Comparison of ENCODE assay signal across 30 cellular contexts in the genomic region with DNA sequence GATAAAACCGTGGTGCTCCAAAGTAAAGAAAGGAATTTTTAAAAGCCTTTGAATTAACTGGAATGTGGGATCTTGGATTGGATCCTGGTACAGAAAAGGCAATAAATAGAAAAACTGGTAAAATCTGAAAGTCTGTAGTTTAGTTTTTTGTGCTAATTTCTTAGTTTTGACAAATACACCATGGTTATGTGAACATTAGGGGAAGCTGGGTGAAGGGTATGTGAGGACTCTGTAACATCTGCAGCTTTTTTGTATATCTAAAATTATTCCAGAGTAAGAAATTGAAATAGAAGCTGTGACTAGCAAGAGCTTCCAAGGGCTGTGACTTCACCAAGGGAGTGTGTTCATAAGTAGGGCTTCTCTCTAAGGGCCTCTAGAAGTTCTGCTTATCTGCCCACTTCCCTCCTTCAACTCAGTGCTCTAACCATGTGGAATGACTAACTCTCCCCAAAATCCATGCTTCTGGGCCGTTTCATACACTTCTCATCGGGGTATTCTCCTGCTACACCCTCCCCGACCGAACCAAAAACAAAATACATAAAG. TPM values are rescaled to one million over a fixed set of nuclear protein-coding genes. Genes with fewer than 3 reads are reported as not detected.
DNase-seq lines count a peak whose midpoint lies in the region; ATAC-seq, FAIRE-seq and TF ChIP-seq lines count a peak whose summit lies in the region.
"Had no signal": no experiment of that assay in that cellular context is flagged by ENCODE, and none has a peak within 500 bp of the region (broad histone marks: within the 10 kb centered on the region; RNA-seq: fewer than 3 reads in every experiment).

No MANE protein-coding gene starts in this region.

- WGBS in mesenchymal stem cell, result 93% methylated on average over 5 of the region's 5 CpGs

- no peak overlapping the region for H4K8ac ChIP-seq in mesenchymal stem cell (ENCODE audit: low read length)

- no peak overlapping the region for H3K14ac ChIP-seq in mesenchymal stem cell (ENCODE audit: low read length in 2 of 2)

- H3K36me3 Mint-ChIP-seq in activated T-helper 17 cell treated with anti-CD3 and anti-CD28 coated beads, Interleukin-2, amount 50 U/mL, for 72 hours (ENCODE audit: low read depth), result no peaks in the 10 kb centered on the region
- H3K36me3 Mint-ChIP-seq in activated CD8-positive, alpha-beta T cell treated with anti-CD3 and anti-CD28 coated beads, Interleukin-2, amount 10 ng/mL, durations not matched to agents 7 days and 5 days (ENCODE audit: low read depth), result no peaks in the 10 kb centered on the region
- H3K36me3 Mint-ChIP-seq: activated naive CD4-positive, alpha-beta T cell treated with anti-CD3 and anti-CD28 coated beads, Interleukin-2, amount 50 U/mL, for 72 hours had no signal

- peak overlapping the region; percentile 35 for H3K9ac ChIP-seq in mesenchymal stem cell (ENCODE audit: low read length)

- peaks cover 6% of the 10 kb centered on the region for H3K4me1 ChIP-seq in mesenchymal stem cell (ENCODE audit: control insufficient read depth, insufficient read depth, low read depth, low read length)
- 0 out of 2 replicates have a peak, but pooled peaks cover 2% of the 10 kb centered on the region for H3K4me1 ChIP-seq in SJCRH30
- H3K4me1 ChIP-seq: prostate gland had no signal

- H2BK5ac ChIP-seq in mesenchymal stem cell (ENCODE audit: low read depth, low read length, poor library complexity, severe bottlenecking), result no peak overlapping the region

- TF ChIP-seq CTCF in GM13977 (IDR thresholded peaks at IDR 0.05; ENCODE audit: extremely low read depth, insufficient read depth, missing control alignments), result no peak

- CTCF ChIA-PET in activated CD8-positive, alpha-beta T cell treated with anti-CD3 and anti-CD28 coated beads, Interleukin-2, amount 10 ng/mL, durations not matched to agents 7 days and 5 days (lab: Charles Lee), result interaction anchor here (1.1 kb wide), 1 partner anchor 9 kb away, joined by 3 read pairs; no protein-coding TSS in a partner anchor

- FAIRE-seq in GM12891 (lab: Jason Lieb, UNC), result no peak
- FAIRE-seq: HepG2 had no signal

- POLR2A ChIA-PET in activated CD8-positive, alpha-beta T cell treated with anti-CD3 and anti-CD28 coated beads, Interleukin-2, amount 10 ng/mL, durations not matched to agents 7 days and 5 days (lab: Charles Lee), result no interaction called here

- H3K4ac ChIP-seq in mesenchymal stem cell (ENCODE audit: low read depth in 1 of 2, low read length in 2 of 2), result no peak overlapping the region

- H3K27ac Mint-ChIP-seq in activated T-helper 17 cell treated with anti-CD3 and anti-CD28 coated beads, Interleukin-2, amount 50 U/mL, for 72 hours, result peak overlapping the region; percentile 15
- H3K27ac Mint-ChIP-seq in activated CD8-positive, alpha-beta T cell treated with anti-CD3 and anti-CD28 coated beads, Interleukin-2, amount 10 ng/mL, durations not matched to agents 7 days and 5 days, result no peak overlapping the region
- H3K27ac Mint-ChIP-seq: activated naive CD4-positive, alpha-beta T cell treated with anti-CD3 and anti-CD28 coated beads, Interleukin-2, amount 50 U/mL, for 72 hours; stimulated activated naive B cell treated with anti-CD40 and anti-IgM and Interleukin-4, amounts not matched to agents 10 μg/mL and 1 μg/mL and 100 μg/mL, for 72 hours had no signal

- H3K27me3 ChIP-seq in mesenchymal stem cell (ENCODE audit: control insufficient read depth in 1 of 2, insufficient read depth in 1 of 2, low read length in 2 of 2) (no peaks in the 10 kb centered on the region), SJCRH30 (no peaks in the 10 kb centered on the region)
- H3K27me3 ChIP-seq: ascending aorta, esophagus squamous epithelium, gastrocnemius medialis, Peyer's patch, sigmoid colon had no signal

- TF ChIP-seq POLR2A in GM12891 (IDR thresholded peaks at IDR 0.05; ENCODE audit: low read depth, low read length), result no peak

- H3K27me3 Mint-ChIP-seq in activated T-helper 17 cell treated with anti-CD3 and anti-CD28 coated beads, Interleukin-2, amount 50 U/mL, for 72 hours, result no peaks in the 10 kb centered on the region
- no peaks in the 10 kb centered on the region for H3K27me3 Mint-ChIP-seq in activated CD8-positive, alpha-beta T cell treated with anti-CD3 and anti-CD28 coated beads, Interleukin-2, amount 10 ng/mL, durations not matched to agents 7 days and 5 days (ENCODE audit: low read depth)
- H3K27me3 Mint-ChIP-seq: memory B cell; stimulated activated naive B cell treated with anti-CD40 and anti-IgM and Interleukin-4, amounts not matched to agents 10 μg/mL and 1 μg/mL and 100 μg/mL, for 72 hours had no signal

- in situ Hi-C loops in GM13977 (cut with MboI; ENCODE audit: low pct_unique_long_range_greater_than_20kb, low sequenced_read_pairs, unreplicated experiment), result no loop called here

- no peak for ATAC-seq in activated T-helper 17 cell treated with anti-CD3 and anti-CD28 coated beads, Interleukin-2, amount 50 U/mL, for 72 hours (replicated peaks)
- ATAC-seq in activated CD8-positive, alpha-beta T cell treated with anti-CD3 and anti-CD28 coated beads, Interleukin-2, amount 10 ng/mL, durations not matched to agents 7 days and 5 days, result no peak
- ATAC-seq: gastrocnemius medialis; HepG2; stimulated activated naive B cell treated with anti-CD40 and anti-IgM and Interleukin-4, amounts not matched to agents 10 μg/mL and 1 μg/mL and 100 μg/mL, for 72 hours had no signal

- H3K79me1 ChIP-seq in mesenchymal stem cell (replicated peaks; ENCODE audit: low read length, poor library complexity, severe bottlenecking), result peaks cover 17% of the 10 kb centered on the region

- no peak overlapping the region for H3K4me3 ChIP-seq in mesenchymal stem cell (ENCODE audit: insufficient read depth in 1 of 2, low read depth in 1 of 2, low read length in 2 of 2)
- no peak overlapping the region for H3K4me3 ChIP-seq in SJCRH30
- H3K4me3 ChIP-seq: ascending aorta, esophagus squamous epithelium, gastrocnemius medialis, Peyer's patch, prostate gland, sigmoid colon had no signal

- no peak overlapping the region for H3K18ac ChIP-seq in mesenchymal stem cell (ENCODE audit: low read depth in 1 of 2, low read length in 2 of 2)

- H3K27ac ChIP-seq in mesenchymal stem cell (ENCODE audit: low read length, poor library complexity, severe bottlenecking) (no peak overlapping the region), SJCRH30 (no peak overlapping the region)
- H3K27ac ChIP-seq: ascending aorta, esophagus squamous epithelium, gastrocnemius medialis, Peyer's patch, prostate gland, sigmoid colon had no signal

- no peak overlapping the region for H2BK15ac ChIP-seq in mesenchymal stem cell (ENCODE audit: low read depth, poor library complexity, severe bottlenecking)

- no peak overlapping the region for H3K23ac ChIP-seq in mesenchymal stem cell (ENCODE audit: low read length in 2 of 2)

- H2AFZ ChIP-seq in mesenchymal stem cell (ENCODE audit: low read depth, low read length), result no peak overlapping the region

- no peaks in the 10 kb centered on the region for H3K9me3 ChIP-seq in mesenchymal stem cell (ENCODE audit: control insufficient read depth, low read length)
- H3K9me3 ChIP-seq in SJCRH30 (replicated peaks), result no peaks in the 10 kb centered on the region
- H3K9me3 ChIP-seq: ascending aorta, esophagus squamous epithelium, gastrocnemius medialis, Peyer's patch, prostate gland, sigmoid colon had no signal

- no peaks in the 10 kb centered on the region for H3K36me3 ChIP-seq in mesenchymal stem cell (ENCODE audit: control insufficient read depth in 1 of 2, insufficient read depth in 2 of 2, low read depth in 1 of 2, low read length in 2 of 2)
- no peaks in the 10 kb centered on the region for H3K36me3 ChIP-seq in SJCRH30
- H3K36me3 ChIP-seq: ascending aorta, esophagus squamous epithelium, gastrocnemius medialis, Peyer's patch, prostate gland, sigmoid colon had no signal

- no peak overlapping the region for H2BK12ac ChIP-seq in mesenchymal stem cell (ENCODE audit: low read length in 2 of 2)

- peak overlapping the region; percentile 42 for H3K4me3 Mint-ChIP-seq in activated T-helper 17 cell treated with anti-CD3 and anti-CD28 coated beads, Interleukin-2, amount 50 U/mL, for 72 hours
- H3K4me3 Mint-ChIP-seq in activated CD8-positive, alpha-beta T cell treated with anti-CD3 and anti-CD28 coated beads, Interleukin-2, amount 10 ng/mL, durations not matched to agents 7 days and 5 days, result no peak overlapping the region
- H3K4me3 Mint-ChIP-seq: memory B cell; stimulated activated naive B cell treated with anti-CD40 and anti-IgM and Interleukin-4, amounts not matched to agents 10 μg/mL and 1 μg/mL and 100 μg/mL, for 72 hours had no signal

- H3K9me3 Mint-ChIP-seq in activated T-helper 17 cell treated with anti-CD3 and anti-CD28 coated beads, Interleukin-2, amount 50 U/mL, for 72 hours, result no peaks in the 10 kb centered on the region
- no peaks in the 10 kb centered on the region for H3K9me3 Mint-ChIP-seq in activated CD8-positive, alpha-beta T cell treated with anti-CD3 and anti-CD28 coated beads, Interleukin-2, amount 10 ng/mL, durations not matched to agents 7 days and 5 days (ENCODE audit: insufficient read depth)
- H3K9me3 Mint-ChIP-seq: activated naive CD4-positive, alpha-beta T cell treated with anti-CD3 and anti-CD28 coated beads, Interleukin-2, amount 50 U/mL, for 72 hours; activated T-cell treated with anti-CD3 and anti-CD28 coated beads, Interleukin-2, amount 50 U/mL, for 72 hours; memory B cell; stimulated activated naive B cell treated with anti-CD40 and anti-IgM and Interleukin-4, amounts not matched to agents 10 μg/mL and 1 μg/mL and 100 μg/mL, for 72 hours had no signal

- no peak overlapping the region for H2BK120ac ChIP-seq in mesenchymal stem cell (ENCODE audit: low read depth, low read length)

- DNase-seq in GM12891 (ENCODE audit: insufficient read length, low spot score) (no peak), MV-4-11 (lab: John Stamatoyannopoulos, UW) (peak; percentile 63), mesenchymal stem cell (no peak), SJCRH30 (no peak), GM13977 (ENCODE audit: low spot score) (no peak)
- DNase-seq in activated CD8-positive, alpha-beta T cell treated with anti-CD3 and anti-CD28 coated beads, Interleukin-2, amount 10 ng/mL, durations not matched to agents 7 days and 5 days, result no peak
- no peak for DNase-seq in activated naive CD4-positive, alpha-beta T cell treated with Interleukin-2 at 50 U/mL for 16 hours
- DNase-seq: activated CD4-positive, alpha-beta T cell treated with anti-CD3 and anti-CD28 coated beads, Interleukin-2, amount 50 U/mL, for 1 hour; activated T-cell treated with anti-CD3 and anti-CD28 coated beads, Interleukin-2, amount 50 U/mL, for 72 hours; C1 segment of cervical spinal cord; dermis blood vessel endothelial cell; esophagus squamous epithelium; gastrocnemius medialis; GOT3; hippocampal formation; left cardiac atrium; NCI-H1105; NCI-H187 treated with DMSO at 0.1 percent for 48 hours; NCI-H2171 treated with DMSO at 0.1 percent for 48 hours; NCI-H526; NK-92 treated with Interleukin-12 subunit alpha and Interleukin-12 subunit beta, amount 100 ng/mL, for 24 hours; Peyer's patch; sigmoid colon; stimulated activated naive B cell treated with anti-CD40 and anti-IgM and Interleukin-4, amounts not matched to agents 10 μg/mL and 1 μg/mL and 100 μg/mL, for 72 hours had no signal

- H4K91ac ChIP-seq in mesenchymal stem cell (ENCODE audit: low read length), result no peak overlapping the region

- H3K4me1 Mint-ChIP-seq in activated T-helper 17 cell treated with anti-CD3 and anti-CD28 coated beads, Interleukin-2, amount 50 U/mL, for 72 hours, result peaks cover 29% of the 10 kb centered on the region
- peaks cover 3% of the 10 kb centered on the region for H3K4me1 Mint-ChIP-seq in activated CD8-positive, alpha-beta T cell treated with anti-CD3 and anti-CD28 coated beads, Interleukin-2, amount 10 ng/mL, durations not matched to agents 7 days and 5 days (ENCODE audit: low read depth)

- no peak overlapping the region for H3K4me2 ChIP-seq in mesenchymal stem cell (ENCODE audit: low read length, poor library complexity, severe bottlenecking)

- no peak overlapping the region for H2AK5ac ChIP-seq in mesenchymal stem cell (ENCODE audit: low read length, severe bottlenecking)

RNA-seq across cellular contexts. Expression of a gene that starts 26.5 kb away (rescaled TPM):
- 9.9 TPM for polyA plus RNA-seq in GM12891 (2012; ENCODE audit: low read depth, missing spikeins)
- total RNA-seq in activated T-helper 17 cell treated with anti-CD3 and anti-CD28 coated beads, Interleukin-2, amount 50 U/mL, for 72 hours, result 10 to 100 TPM; 38.0 to 38.3 TPM
- 40.0 TPM for polyA plus RNA-seq in mesenchymal stem cell (2013, experiment 1 of 2)
- 36.9 TPM for polyA plus RNA-seq in mesenchymal stem cell (2013, experiment 2 of 2)
- total RNA-seq in activated CD8-positive, alpha-beta T cell treated with anti-CD3 and anti-CD28 coated beads, Interleukin-2, amount 10 ng/mL, durations not matched to agents 7 days and 5 days, result 10 to 100 TPM; 23.9 to 24.1 TPM
- total RNA-seq in SJCRH30 (2014; rRNA removed; shearing (Covaris generic)), result 44.0 and 49.5 TPM in 2 replicates

RNA-seq across cellular contexts. Expression of a gene that starts 36.7 kb away (rescaled TPM):
- polyA plus RNA-seq in GM12891 (2012; ENCODE audit: low read depth, missing spikeins), result 103 TPM
- total RNA-seq in activated T-helper 17 cell treated with anti-CD3 and anti-CD28 coated beads, Interleukin-2, amount 50 U/mL, for 72 hours, result 100 to 1,000 TPM in 1 of 2 donors, 10 to 100 TPM in 1; 69.7 to 137 TPM
- polyA plus RNA-seq in mesenchymal stem cell (2013, experiment 1 of 2), result 284 TPM
- 308 TPM for polyA plus RNA-seq in mesenchymal stem cell (2013, experiment 2 of 2)
- total RNA-seq in activated CD8-positive, alpha-beta T cell treated with anti-CD3 and anti-CD28 coated beads, Interleukin-2, amount 10 ng/mL, durations not matched to agents 7 days and 5 days, result 100 to 1,000 TPM; 151 to 154 TPM
- total RNA-seq in SJCRH30 (2014; rRNA removed; shearing (Covaris generic)), result 133 and 139 TPM in 2 replicates
